Comparison of ENCODE assay signal across 22 cellular contexts in the genomic region with DNA sequence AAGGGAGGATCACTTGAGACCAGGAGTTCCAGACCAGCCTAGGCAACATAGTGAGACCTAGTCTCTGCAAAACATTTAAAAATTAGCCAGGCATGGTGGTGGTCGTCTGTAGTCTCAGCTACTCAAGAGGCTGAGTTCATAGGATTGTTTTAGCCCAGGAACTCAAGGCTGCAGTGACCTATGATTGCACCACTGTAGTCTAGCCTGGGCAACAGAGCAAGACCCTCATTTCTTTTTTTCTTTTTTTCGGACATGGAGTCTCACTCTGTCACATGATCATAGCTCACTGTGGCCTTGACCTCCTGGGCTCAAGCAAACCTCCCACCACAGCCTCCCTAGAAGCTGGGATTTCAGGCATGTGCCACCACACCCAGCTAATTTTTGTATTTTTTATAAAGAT. TPM values are rescaled to one million over a fixed set of nuclear protein-coding genes. Genes with fewer than 3 reads are reported as not detected.
DNase-seq lines count a peak whose midpoint lies in the region; ATAC-seq, FAIRE-seq and TF ChIP-seq lines count a peak whose summit lies in the region.
"Had no signal": no experiment of that assay in that cellular context is flagged by ENCODE, and none has a peak within 500 bp of the region (broad histone marks: within the 10 kb centered on the region; RNA-seq: fewer than 3 reads in every experiment).

No MANE protein-coding gene starts in this region.

- TF ChIP-seq RAD21 in HepG2 (CRISPR knock-in tag; IDR thresholded peaks at IDR 0.05) (no peak), K562 (CRISPR knock-in tag; conservative IDR thresholded peaks at IDR 0.05 in 1 of 2, IDR thresholded peaks at IDR 0.05 in 1 of 2) (no peak)

- H3K4me2 ChIP-seq in HepG2 (ENCODE audit: low read depth, low read length): no peak overlapping the region
- no peak overlapping the region for H3K4me2 ChIP-seq in K562 (ENCODE audit: insufficient read depth, low read length)
- H3K4me2 ChIP-seq: BLaER1 had no signal

- CTCF ChIA-PET in HepG2 (lab: Yijun Ruan, JAX; ENCODE audit: low intra/inter-chr PET ratio, low total read pairs) (no interaction called here), K562 (lab: Yijun Ruan, JAX; ENCODE audit: low intra/inter-chr PET ratio) (no interaction called here)

- no peaks in the 10 kb centered on the region for H3K9me1 ChIP-seq in K562 (ENCODE audit: control insufficient read depth, insufficient read depth, low read length)

- TF ChIP-seq EP300 in HepG2 (IDR thresholded peaks at IDR 0.05; ENCODE audit: low read depth in 2 of 2, low read length in 2 of 2) (no peak), HepG2 (CRISPR knock-in tag; IDR thresholded peaks at IDR 0.05; ENCODE audit: borderline replicate concordance) (no peak), K562 (IDR thresholded peaks at IDR 0.05; ENCODE audit: low read length) (no peak)

- no peak for FAIRE-seq in HepG2 (lab: Jason Lieb, UNC)
- FAIRE-seq in K562 (lab: Jason Lieb, UNC): no peak
- FAIRE-seq: A204.1, G401.6, GM12892 had no signal

- H3K9ac ChIP-seq in HepG2 (ENCODE audit: insufficient read depth, low read depth, low read length): no peak overlapping the region
- H3K9ac ChIP-seq in HUES6 (ENCODE audit: low read length): peak overlapping the region; percentile 63
- H3K9ac ChIP-seq in K562 (ENCODE audit: insufficient read depth in 1 of 2, low read depth in 2 of 2, low read length in 2 of 2): no peak overlapping the region
- peak overlapping the region; percentile 61; the same call in 1 of the 2 replicates for H3K9ac ChIP-seq in iPS-20b (ENCODE audit: low read depth, low read length)
- H3K9ac ChIP-seq: BLaER1 had no signal

- intact Hi-C loops in HepG2 (cut with micrococcal nuclease; ENCODE audit: unreplicated experiment): no loop called here
- intact Hi-C loops in right lobe of liver (cut with DNase I): no loop called here
- intact Hi-C loops in K562 (cut with micrococcal nuclease): no loop called here
- intact Hi-C loops in Right ventricle myocardium superior (cut with DNase I): no loop called here

- H3K27ac ChIP-seq in HepG2 (ENCODE audit: extremely low read length, insufficient read depth, low read length) (no peak overlapping the region), right lobe of liver (no peak overlapping the region), HUES6 (ENCODE audit: low read depth, low read length) (peak overlapping the region; percentile 100; the same call in 1 of the 2 replicates), K562 (ENCODE audit: extremely low read depth, low read depth, low read length) (no peak overlapping the region), iPS-20b (ENCODE audit: low read length) (peak overlapping the region; percentile 91)
- H3K27ac ChIP-seq: 22Rv1, BLaER1, C4-2B had no signal

- no peaks in the 10 kb centered on the region; a peak in 1 of 5 replicates for H3K27me3 ChIP-seq in HepG2 (ENCODE audit: control insufficient read depth in 1 of 2, insufficient read depth in 2 of 2, low read length in 2 of 2)
- no peaks in the 10 kb centered on the region for H3K27me3 ChIP-seq in right lobe of liver
- H3K27me3 ChIP-seq in HUES6 (ENCODE audit: control insufficient read depth, insufficient read depth, low read length): no peaks in the 10 kb centered on the region
- no peaks in the 10 kb centered on the region; a peak in 1 of 5 replicates for H3K27me3 ChIP-seq in K562 (ENCODE audit: control insufficient read depth in 2 of 2, insufficient read depth in 2 of 2, low read length in 2 of 2)
- H3K27me3 ChIP-seq in iPS-20b (ENCODE audit: insufficient read depth, low read length): no peaks in the 10 kb centered on the region
- H3K27me3 ChIP-seq: BLaER1 had no signal

- DNase-seq in HepG2 (ENCODE audit: low spot score) (no peak), right lobe of liver (no peak), K562 (ENCODE audit: extremely low read depth in 1 of 4, low spot score in 3 of 4) (no peak), Right ventricle myocardium superior (no peak), HuH-7.5 (ENCODE audit: low spot score) (no peak)
- DNase-seq: Caco-2; CD4-positive, CD25-positive, alpha-beta regulatory T cell; CD8-positive, alpha-beta T cell; DMS153; DND-41; GOT3; H7; HFFc6 had no signal

- ATAC-seq in HepG2: no peak
- ATAC-seq in right lobe of liver: no peak
- ATAC-seq in K562: no peak
- ATAC-seq in GM21367 (IDR thresholded peaks at IDR 0.05; ENCODE audit: unreplicated experiment): no peak
- no peak for ATAC-seq in Right ventricle myocardium superior (ENCODE audit: poor library complexity)
- ATAC-seq: CD8-positive, alpha-beta T cell had no signal

- H4K20me1 ChIP-seq in HepG2 (ENCODE audit: insufficient read depth, low read length) (no peaks in the 10 kb centered on the region), K562 (replicated peaks; ENCODE audit: control insufficient read depth, insufficient read depth, low read length) (no peaks in the 10 kb centered on the region)
- H4K20me1 ChIP-seq: BLaER1 had no signal

- TF ChIP-seq CTCF in HepG2 (CRISPR knock-in tag; IDR thresholded peaks at IDR 0.05): no peak
- TF ChIP-seq CTCF in right lobe of liver (IDR thresholded peaks at IDR 0.05): no peak
- TF ChIP-seq CTCF in K562 (IDR thresholded peaks at IDR 0.05 in 2 of 3, conservative IDR thresholded peaks at IDR 0.05 in 1 of 3; ENCODE audit: insufficient read depth in 2 of 3, low read depth in 1 of 3, low read length in 3 of 3): no peak

- in situ Hi-C loops in HepG2 (cut with HindIII; ENCODE audit: extremely low pct_ligation_motif_present, low pct_unique_long_range_greater_than_20kb) (no loop called here), K562 (cut with MboI) (no loop called here)

- BruUV-seq in HepG2 (replicated peaks; lab: Mats Ljungman, UMichigan) (no TSS peak), K562 (replicated peaks; lab: Mats Ljungman, UMichigan) (no TSS peak)

- no peak overlapping the region for H2AFZ ChIP-seq in HepG2 (ENCODE audit: low read length)
- no peak overlapping the region for H2AFZ ChIP-seq in K562 (ENCODE audit: low read depth, low read length)

- 8% methylated on average over 2 of the region's 2 CpGs for WGBS in HepG2 (ENCODE audit: low lambda C conversion rate)
- WGBS in right lobe of liver (ENCODE audit: insufficient coverage, low coverage, low lambda C conversion rate, missing lambda C conversion rate): 100% methylated on average over 1 of the region's 2 CpGs
- 27% methylated on average over 1 of the region's 2 CpGs for WGBS in K562 (ENCODE audit: insufficient coverage, low coverage, missing lambda C conversion rate)

- H3K36me3 ChIP-seq in HepG2 (replicated peaks in 1 of 2; ENCODE audit: control insufficient read depth in 1 of 2, insufficient read depth in 2 of 2, low read length in 2 of 2) (no peaks in the 10 kb centered on the region), right lobe of liver (no peaks in the 10 kb centered on the region), HUES6 (ENCODE audit: control insufficient read depth, insufficient read depth, low read length) (no peaks in the 10 kb centered on the region), K562 (ENCODE audit: control insufficient read depth, insufficient read depth, low read length) (no peaks in the 10 kb centered on the region), iPS-20b (ENCODE audit: insufficient read depth, low read depth, low read length) (no peaks in the 10 kb centered on the region)
- H3K36me3 ChIP-seq: BLaER1 had no signal

- POLR2A ChIA-PET in HepG2 (lab: Yijun Ruan, JAX): no interaction called here
- POLR2A ChIA-PET in K562 (lab: Yijun Ruan, JAX): no interaction called here

- TF ChIP-seq POLR2A in HepG2 (IDR thresholded peaks at IDR 0.05; ENCODE audit: insufficient read depth in 1 of 2, low read depth in 2 of 2, low read length in 2 of 2) (no peak), right lobe of liver (IDR thresholded peaks at IDR 0.05) (no peak), K562 (conservative IDR thresholded peaks at IDR 0.05) (no peak)

- H3K9me3 ChIP-seq in HepG2 (ENCODE audit: low read length) (no peaks in the 10 kb centered on the region), right lobe of liver (no peaks in the 10 kb centered on the region), HUES6 (ENCODE audit: control insufficient read depth, insufficient read depth, low read depth, low read length) (no peaks in the 10 kb centered on the region), K562 (replicated peaks; ENCODE audit: control insufficient read depth, insufficient read depth, low read depth, low read length) (no peaks in the 10 kb centered on the region), iPS-20b (ENCODE audit: insufficient read depth, low read depth, low read length) (no peaks in the 10 kb centered on the region)
- H3K9me3 ChIP-seq: BLaER1, Caco-2 had no signal

- H3K4me1 ChIP-seq in HepG2 (ENCODE audit: insufficient read depth, low read length): peaks cover 10% of the 10 kb centered on the region; the same call in 1 of the 2 replicates
- H3K4me1 ChIP-seq in right lobe of liver: no peaks in the 10 kb centered on the region
- peaks cover 32% of the 10 kb centered on the region for H3K4me1 ChIP-seq in HUES6 (ENCODE audit: control insufficient read depth, insufficient read depth, low read length)
- peaks cover 9 to 10% of the 10 kb centered on the region in 2 experiments; a peak in 4 of 5 replicates for H3K4me1 ChIP-seq in K562 (replicated peaks in 1 of 2; ENCODE audit: control insufficient read depth in 2 of 2, insufficient read depth in 2 of 2, low read length in 2 of 2)
- H3K4me1 ChIP-seq in iPS-20b (ENCODE audit: insufficient read depth, low read length): peaks cover 15% of the 10 kb centered on the region
- H3K4me1 ChIP-seq: BLaER1, Caco-2 had no signal

- H3K79me2 ChIP-seq in HepG2 (ENCODE audit: insufficient read depth, low read length) (no peaks in the 10 kb centered on the region), K562 (ENCODE audit: control insufficient read depth, insufficient read depth, low read length) (no peaks in the 10 kb centered on the region)

- H3K4me3 ChIP-seq in HepG2 (replicated peaks in 1 of 3; ENCODE audit: insufficient read depth in 1 of 3, low read depth in 2 of 3, low read length in 3 of 3) (no peak overlapping the region), right lobe of liver (no peak overlapping the region), HUES6 (ENCODE audit: low read depth, low read length) (no peak overlapping the region), K562 (no peak overlapping the region), iPS-20b (ENCODE audit: low read length) (no peak overlapping the region)
- H3K4me3 ChIP-seq: BLaER1 had no signal

RNA-seq across cellular contexts. Expression of a gene that starts 31.9 kb away (rescaled TPM):
- 55.8 and 58.3 TPM in 2 replicates for total RNA-seq in HepG2 (2016; rRNA removed; fragmentation: Illumina TruSeq; extraction: Trizol)
- 4.8 TPM in 2 replicates for total RNA-seq in HepG2 (2016; cell fraction: cytosol; rRNA removed; fragmentation: Illumina TruSeq; extraction: Trizol; ENCODE audit: low read depth)
- total RNA-seq in HepG2 (2016; cell fraction: insoluble cytoplasmic fraction; rRNA removed; fragmentation: Illumina TruSeq; extraction: Trizol): 47.1 and 59.6 TPM in 2 replicates
- 18.1 and 20.4 TPM in 2 replicates for total RNA-seq in HepG2 (2016; cell fraction: membrane; rRNA removed; fragmentation: Illumina TruSeq; extraction: Trizol)
- 27.9 and 29.9 TPM in 2 replicates for total RNA-seq in HepG2 (2016; cell fraction: nucleus; rRNA removed; fragmentation: Illumina TruSeq; extraction: Trizol)
- 20.5 TPM in 2 replicates for polyA plus RNA-seq in HepG2 (2011; rRNA removed)
- 18.5 and 19.0 TPM in 2 replicates for polyA plus RNA-seq in HepG2 (2011; cell fraction: cytosol; rRNA removed)
- 42.4 and 51.1 TPM in 2 replicates for polyA plus RNA-seq in HepG2 (2011; cell fraction: nucleus; rRNA removed)
- 21.1 and 23.9 TPM in 2 replicates for polyA plus RNA-seq in HepG2 (2012)
- polyA plus RNA-seq in HepG2 (2016; cell fraction: cytosol; fragmentation: Illumina TruSeq; extraction: Trizol; ENCODE audit: low read depth): 2.8 and 3.2 TPM in 2 replicates
- polyA plus RNA-seq in HepG2 (2016; cell fraction: insoluble cytoplasmic fraction; fragmentation: Illumina TruSeq; extraction: Trizol; ENCODE audit: low read depth): 46.1 and 61.1 TPM in 2 replicates
- 11.0 and 11.8 TPM in 2 replicates for polyA plus RNA-seq in HepG2 (2016; cell fraction: membrane; fragmentation: Illumina TruSeq; extraction: Trizol; ENCODE audit: low read depth)
- 53.8 and 58.4 TPM in 2 replicates for polyA plus RNA-seq in HepG2 (2016; cell fraction: nucleus; fragmentation: Illumina TruSeq; extraction: Trizol; ENCODE audit: insufficient read depth, low read depth)
- polyA minus RNA-seq in HepG2 (2011; rRNA and poly(A)+ RNA removed; ENCODE audit: low replicate concordance): 87.9 and 245 TPM in 2 replicates
- 23.5 and 33.8 TPM in 2 replicates for polyA minus RNA-seq in HepG2 (2011; cell fraction: cytosol; rRNA and poly(A)+ RNA removed)
- polyA minus RNA-seq in HepG2 (2011; cell fraction: nucleus; rRNA and poly(A)+ RNA removed): 10.8 and 12.2 TPM in 2 replicates
- total RNA-seq in right lobe of liver: 10 to 100 TPM in 4 of 6 experiments, 1 to 10 TPM in 2; 7.7 to 15.6 (median 11.6) TPM
- 86.3 and 153 TPM in 2 replicates for total RNA-seq in K562 (2011; cell fraction: chromatin; rRNA removed; ENCODE audit: low replicate concordance)
- 101 and 112 TPM in 2 replicates for total RNA-seq in K562 (2011; cell fraction: nucleolus; rRNA removed)
- 95.8 and 102 TPM in 2 replicates for total RNA-seq in K562 (2011; cell fraction: nucleoplasm; rRNA removed)
- 111 and 116 TPM in 2 replicates for total RNA-seq in K562 (2014; rRNA removed)
- 108 and 111 TPM in 2 replicates for total RNA-seq in K562 (2014; rRNA removed; fragmentation: Illumina TruSeq; extraction: Trizol)
- 116 and 117 TPM in 2 replicates for total RNA-seq in K562 (2015; rRNA removed; fragmentation: Illumina TruSeq; extraction: Trizol)
- total RNA-seq in K562 (2021): 258 and 292 TPM in 2 replicates
- 59.5 and 105 TPM in 2 replicates for polyA plus RNA-seq in K562 (2011; rRNA removed)
- 92.9 and 111 TPM in 2 replicates for polyA plus RNA-seq in K562 (2011; cell fraction: cytosol; rRNA removed)
- 136 and 155 TPM in 2 replicates for polyA plus RNA-seq in K562 (2011; cell fraction: nucleus; rRNA removed)
- polyA plus RNA-seq in K562 (2012): 151 and 181 TPM in 2 replicates
- 209 and 213 TPM in 2 replicates for polyA plus RNA-seq in K562 (2014; fragmentation: Illumina TruSeq; extraction: Trizol)
- 100 to 1,000 TPM in 1 of 2 experiments, 10 to 100 TPM in 1; 31.8 to 203 TPM for polyA plus RNA-seq in K562 (2014; fragmentation: Nextera tagmentation; extraction: Ambion mirVana)
- 135 and 139 TPM in 2 replicates for polyA plus RNA-seq in K562 (2014; rRNA removed)
- 69.1 and 75.9 TPM in 2 replicates for polyA minus RNA-seq in K562 (2011; rRNA and poly(A)+ RNA removed)
- 121 and 149 TPM in 2 replicates for polyA minus RNA-seq in K562 (2011; cell fraction: cytosol; rRNA and poly(A)+ RNA removed)
- polyA minus RNA-seq in K562 (2011; cell fraction: nucleus; rRNA and poly(A)+ RNA removed): 21.8 and 35.7 TPM in 2 replicates
- 11.3 TPM for total RNA-seq in Right ventricle myocardium superior

Comparison
In these comparisons a context has a peak if more than half of its experiments do, and no peak if none do; other contexts are left out.
1. H3K27ac ChIP-seq: peak in HUES6 (single experiment) and iPS-20b (single experiment); none in HepG2 (single experiment), right lobe of liver (0 of 3) and K562 (single experiment).
2. H3K9ac ChIP-seq: peak in HUES6 (single experiment) and iPS-20b (single experiment); none in HepG2 (single experiment) and K562 (0 of 2).